ENCODE assay signal across 19 cellular contexts in genomic region chrX:41302293-41302868, GRCh38. TPM values are rescaled to one million over a fixed set of nuclear protein-coding genes. Genes with fewer than 3 reads are reported as not detected.
DNase-seq lines count a peak whose midpoint lies in the region; ATAC-seq and TF ChIP-seq lines count a peak whose summit lies in the region.
"Had no signal": no experiment of that assay in that cellular context is flagged by ENCODE, and none has a peak within 500 bp of the region (broad histone marks: within the 10 kb centered on the region; RNA-seq: fewer than 3 reads in every experiment).

No MANE protein-coding gene starts in this region.

- no peaks in the 10 kb centered on the region for H3K36me3 ChIP-seq in BLaER1 treated with 17β-estradiol and CSF1 and Interleukin-3, amounts not matched to agents 10 nM and 100 nM
- H3K36me3 ChIP-seq in PC-3 (ENCODE audit: low read depth, low read length) (no peaks in the 10 kb centered on the region), MG63 (no peaks in the 10 kb centered on the region)
- H3K36me3 ChIP-seq: sigmoid colon, vagina had no signal

- no peak for ATAC-seq in PC-3
- no peak for ATAC-seq in SK-N-SH treated with all-trans-retinoic acid at 6 μM for 48 hours
- ATAC-seq: left ventricle myocardium superior had no signal

- H3K4me1 Mint-ChIP-seq in glutamatergic neuron (ENCODE audit: low read depth, unreplicated experiment) = peaks cover 5% of the 10 kb centered on the region

- POLR2A ChIA-PET in PC-3 (lab: Charles Lee; ENCODE audit: unreplicated experiment) = no interaction called here

- DNase-seq in GM12865 (ENCODE audit: low read depth) = peak; percentile 10
- peak; percentile 54 for DNase-seq in PC-3
- DNase-seq in glomerular visceral epithelial cell (ENCODE audit: extremely low spot score) = peak; percentile 55
- no peak for DNase-seq in glutamatergic neuron
- DNase-seq in MG63 = no peak
- DNase-seq in activated CD4-positive, alpha-beta T cell treated with anti-CD3 and anti-CD28 coated beads, Interleukin-2, amount 50 U/mL, for 4 hours = no peak
- DNase-seq: activated B cell treated with CpG ODN at 0.5 μM for 24 hours; activated CD8-positive, alpha-beta memory T cell treated with anti-CD3 and anti-CD28 coated beads, Interleukin-2, amount 50 U/mL, for 4 hours; activated naive CD4-positive, alpha-beta T cell treated with anti-CD3 and anti-CD28 coated beads, Interleukin-2, amount 50 U/mL, for 16 hours; Karpas-422; left ventricle myocardium superior; NK-92 treated with Interleukin-12 subunit alpha and Interleukin-12 subunit beta, amount 100 ng/mL, for 24 hours; sigmoid colon; stimulated activated naive CD4-positive, alpha-beta T cell; SW 1271 had no signal

- H4K20me1 ChIP-seq in BLaER1 treated with 17β-estradiol and CSF1 and Interleukin-3, amounts not matched to agents 10 nM and 100 nM = no peaks in the 10 kb centered on the region
- H4K20me1 ChIP-seq in PC-3 (ENCODE audit: low read length) = no peaks in the 10 kb centered on the region

- no peak overlapping the region for H3K4me3 Mint-ChIP-seq in glutamatergic neuron (ENCODE audit: unreplicated experiment)
- H3K4me3 Mint-ChIP-seq: activated B cell treated with CpG ODN at 0.5 μM for 24 hours, B cell had no signal

- no peaks in the 10 kb centered on the region for H3K36me3 Mint-ChIP-seq in glutamatergic neuron (ENCODE audit: unreplicated experiment)

- intact Hi-C loops in PC-3 (cut with micrococcal nuclease) = no loop called here

- H3F3A ChIP-seq in PC-3 (ENCODE audit: low read length, unreplicated experiment) = no peaks in the 10 kb centered on the region

- TF ChIP-seq CTCF in GM12865 (IDR thresholded peaks at IDR 0.05; ENCODE audit: insufficient read depth, low read depth, low read length, missing control alignments) = no peak
- no peak for TF ChIP-seq CTCF in PC-3 (conservative IDR thresholded peaks at IDR 0.05; ENCODE audit: low read depth, low read length)
- no peak for TF ChIP-seq CTCF in glutamatergic neuron (IDR thresholded peaks at IDR 0.05; ENCODE audit: partially characterized antibody, unreplicated experiment)

- H3K27ac Mint-ChIP-seq in glutamatergic neuron (ENCODE audit: unreplicated experiment) = no peak overlapping the region
- H3K27ac Mint-ChIP-seq: activated B cell treated with CpG ODN at 0.5 μM for 24 hours, B cell had no signal

- no peaks in the 10 kb centered on the region for H3K27me3 ChIP-seq in BLaER1 treated with 17β-estradiol and CSF1 and Interleukin-3, amounts not matched to agents 10 nM and 100 nM
- no peaks in the 10 kb centered on the region for H3K27me3 ChIP-seq in PC-3 (ENCODE audit: low read length)
- no peaks in the 10 kb centered on the region for H3K27me3 ChIP-seq in MG63
- H3K27me3 ChIP-seq: sigmoid colon, vagina had no signal

- no peaks in the 10 kb centered on the region for H3K79me2 ChIP-seq in PC-3 (ENCODE audit: low read length)

- H3K27me3 Mint-ChIP-seq in glutamatergic neuron (ENCODE audit: unreplicated experiment) = no peaks in the 10 kb centered on the region
- H3K27me3 Mint-ChIP-seq: activated B cell treated with CpG ODN at 0.5 μM for 24 hours, B cell had no signal

- H3K9me3 Mint-ChIP-seq in glutamatergic neuron (ENCODE audit: unreplicated experiment) = peaks cover 2% of the 10 kb centered on the region
- H3K9me3 Mint-ChIP-seq: activated B cell treated with CpG ODN at 0.5 μM for 24 hours had no signal

- H3K9me3 ChIP-seq in BLaER1 treated with 17β-estradiol and CSF1 and Interleukin-3, amounts not matched to agents 10 nM and 100 nM (replicated peaks in 1 of 11) = no peaks in the 10 kb centered on the region
- H3K9me3 ChIP-seq in PC-3 (ENCODE audit: low read length) (no peaks in the 10 kb centered on the region), MG63 (no peaks in the 10 kb centered on the region)
- H3K9me3 ChIP-seq: sigmoid colon, vagina had no signal

- no TSS peak for BruUV-seq in PC-3 (replicated peaks; lab: Mats Ljungman, UMichigan)

- H3K9ac ChIP-seq in BLaER1 treated with 17β-estradiol and CSF1 and Interleukin-3, amounts not matched to agents 10 nM and 100 nM = peak overlapping the region in 1 of 11 experiments; percentile 13; a peak in 1 of 22 replicates
- H3K9ac ChIP-seq in PC-3 (ENCODE audit: low read length) = no peak overlapping the region

- no peak overlapping the region for H2AFZ ChIP-seq in PC-3 (ENCODE audit: low read length)

- H3K27ac ChIP-seq in BLaER1 treated with 17β-estradiol and CSF1 and Interleukin-3, amounts not matched to agents 10 nM and 100 nM = peak overlapping the region in 3 of 11 experiments; percentile 43 to 54 (median 53); a peak in 6 of 22 replicates
- H3K27ac ChIP-seq in PC-3 (ENCODE audit: low read length) = no peak overlapping the region
- H3K27ac ChIP-seq: sigmoid colon, vagina had no signal

- H3K4me2 ChIP-seq in BLaER1 treated with 17β-estradiol and CSF1 and Interleukin-3, amounts not matched to agents 10 nM and 100 nM = peak overlapping the region in 6 of 11 experiments; percentile 45 to 84 (median 76); a peak in 12 of 22 replicates
- H3K4me2 ChIP-seq in PC-3 (ENCODE audit: low read length) = no peak overlapping the region

- no peak overlapping the region for H3K4me3 ChIP-seq in BLaER1 treated with 17β-estradiol and CSF1 and Interleukin-3, amounts not matched to agents 10 nM and 100 nM
- no peak overlapping the region for H3K4me3 ChIP-seq in GM12865 (ENCODE audit: low read depth, low read length)
- no peak overlapping the region for H3K4me3 ChIP-seq in PC-3 (ENCODE audit: low read length)
- no peak overlapping the region for H3K4me3 ChIP-seq in MG63
- H3K4me3 ChIP-seq: sigmoid colon, vagina had no signal

- H3K4me1 ChIP-seq in BLaER1 treated with 17β-estradiol and CSF1 and Interleukin-3, amounts not matched to agents 10 nM and 100 nM = peaks cover 25 to 63% (median 47%) of the 10 kb centered on the region in 10 experiments
- H3K4me1 ChIP-seq in PC-3 (ENCODE audit: insufficient read depth, low read length) = peaks cover 23% of the 10 kb centered on the region
- H3K4me1 ChIP-seq: sigmoid colon had no signal

- CTCF ChIA-PET in PC-3 (lab: Charles Lee) = interaction anchor here (0.5 to 0.6 kb wide), 2 partner anchors 23 to 691 kb away, joined by 5 to 8 read pairs; no protein-coding TSS in a partner anchor

- no peaks in the 10 kb centered on the region for H3K9me2 ChIP-seq in PC-3 (replicated peaks; ENCODE audit: low read length)

TF ChIP-seq in SK-N-SH treated with all-trans-retinoic acid at 6 μM for 48 hours, 23 proteins besides CTCF, POLR2A, EP300 and RAD21 (continues in another document):
- no peak for TF ChIP-seq ZFP3 (CRISPR knock-in tag; IDR thresholded peaks at IDR 0.05)
- TF ChIP-seq, protein P1, sequence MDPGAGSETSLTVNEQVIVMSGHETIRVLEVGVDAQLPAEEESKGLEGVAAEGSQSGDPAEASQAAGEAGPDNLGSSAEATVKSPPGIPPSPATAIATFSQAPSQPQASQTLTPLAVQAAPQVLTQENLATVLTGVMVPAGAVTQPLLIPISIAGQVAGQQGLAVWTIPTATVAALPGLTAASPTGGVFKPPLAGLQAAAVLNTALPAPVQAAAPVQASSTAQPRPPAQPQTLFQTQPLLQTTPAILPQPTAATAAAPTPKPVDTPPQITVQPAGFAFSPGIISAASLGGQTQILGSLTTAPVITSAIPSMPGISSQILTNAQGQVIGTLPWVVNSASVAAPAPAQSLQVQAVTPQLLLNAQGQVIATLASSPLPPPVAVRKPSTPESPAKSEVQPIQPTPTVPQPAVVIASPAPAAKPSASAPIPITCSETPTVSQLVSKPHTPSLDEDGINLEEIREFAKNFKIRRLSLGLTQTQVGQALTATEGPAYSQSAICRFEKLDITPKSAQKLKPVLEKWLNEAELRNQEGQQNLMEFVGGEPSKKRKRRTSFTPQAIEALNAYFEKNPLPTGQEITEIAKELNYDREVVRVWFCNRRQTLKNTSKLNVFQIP (CRISPR knock-in tag; IDR thresholded peaks at IDR 0.05; ENCODE audit: borderline replicate concordance, low read depth) = no peak
- no peak for TF ChIP-seq ESRRG (CRISPR knock-in tag; IDR thresholded peaks at IDR 0.05)
- no peak for TF ChIP-seq TSHZ2 (CRISPR knock-in tag; IDR thresholded peaks at IDR 0.05)
- no peak for TF ChIP-seq PATZ1 (CRISPR knock-in tag; IDR thresholded peaks at IDR 0.05; ENCODE audit: borderline replicate concordance)

RNA-seq across cellular contexts. Expression of gene DDX3X, which starts 31.6 kb away (rescaled TPM):
- total RNA-seq in PC-3 (2014; rRNA removed) = 167 and 185 TPM in 2 replicates
- total RNA-seq in glutamatergic neuron (ENCODE audit: unreplicated experiment) = 208 TPM
- total RNA-seq in MG63 (2014; rRNA removed; shearing (Covaris generic); ENCODE audit: low replicate concordance) = 94.9 and 143 TPM in 2 replicates

Comparison
In these comparisons a context has a peak if more than half of its experiments do, and no peak if none do; other contexts are left out.
1. DNase-seq: peak in GM12865 (single experiment), PC-3 (single experiment) and glomerular visceral epithelial cell (single experiment); none in glutamatergic neuron (single experiment), MG63 (single experiment) and activated CD4-positive, alpha-beta T cell treated with anti-CD3 and anti-CD28 coated beads, Interleukin-2, amount 50 U/mL, for 4 hours (0 of 2).